8 cellular contexts compared by ENCODE assay signal in the genomic region with DNA sequence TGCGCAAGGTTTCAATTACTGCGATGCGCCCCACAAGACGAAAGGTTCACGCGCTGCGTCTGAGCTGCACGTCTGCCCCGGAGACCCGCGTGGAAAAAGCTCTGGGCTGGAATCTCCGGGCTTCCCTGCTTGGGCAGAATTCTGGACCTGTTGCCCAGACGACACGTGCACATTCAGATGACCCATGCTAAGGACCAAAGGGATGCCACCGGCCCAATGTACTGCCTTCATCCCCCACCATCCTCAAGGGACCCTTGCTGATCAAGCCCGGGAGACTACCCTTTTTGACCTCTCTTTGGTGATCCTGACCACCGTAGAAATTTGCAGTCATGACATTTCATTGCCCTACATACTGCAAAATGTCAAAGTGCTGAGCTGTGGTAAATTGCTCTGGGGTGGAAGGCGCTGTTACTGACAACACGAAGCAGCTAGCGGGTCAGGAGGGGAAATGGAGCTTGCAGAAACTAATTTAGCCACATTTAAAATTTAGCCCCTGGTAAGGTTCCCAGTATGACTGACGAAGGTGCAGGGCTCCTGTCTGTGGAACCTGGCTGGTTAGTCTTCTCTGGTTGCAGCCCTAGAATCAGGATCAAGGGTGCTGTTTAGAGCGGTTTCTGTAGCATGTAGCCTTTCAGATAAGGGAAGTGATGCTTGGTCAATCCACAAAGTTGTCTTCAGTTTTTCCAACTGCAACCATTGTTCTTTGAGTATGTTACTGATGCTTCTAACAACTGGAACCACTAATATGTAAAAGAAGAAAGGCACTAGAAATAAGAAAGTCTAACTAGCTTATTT.
A peak's percentile ranks its signal among the peaks of the same experiment; 100 is the strongest.
DNase-seq lines count a peak whose midpoint lies in the region; ATAC-seq and TF ChIP-seq lines count a peak whose summit lies in the region.

No MANE protein-coding gene starts in this region.

- ATAC-seq in GM18909 (IDR thresholded peaks at IDR 0.05; ENCODE audit: poor library complexity, unreplicated experiment), result no peak

- peaks cover 4% of the 10 kb centered on the region for H3K36me3 ChIP-seq in rectal smooth muscle tissue (ENCODE audit: control insufficient read depth, insufficient read depth, low read length)

- no peak overlapping the region for H3K27ac ChIP-seq in rectal smooth muscle tissue (ENCODE audit: low read depth, low read length)

- no peak for TF ChIP-seq CTCF in GM12864 (IDR thresholded peaks at IDR 0.05; ENCODE audit: low read depth, low read length, missing control alignments)
- TF ChIP-seq CTCF in fibroblast of pulmonary artery (IDR thresholded peaks at IDR 0.05; ENCODE audit: low read length, missing control alignments), result no peak

- DNase-seq in GM12864 (ENCODE audit: low read depth) (no peak), RPMI8226 (peak; percentile 61), fibroblast of pulmonary artery (ENCODE audit: low read depth) (peak; percentile 8), dedifferentiated amniotic fluid mesenchymal stem cell (ENCODE audit: extremely low spot score) (no peak), DMS53 treated with DMSO at 0.1 percent for 48 hours (lab: John Stamatoyannopoulos, UW; ENCODE audit: unreplicated experiment) (no peak), GM03348 (ENCODE audit: low spot score) (no peak)

- peak overlapping the region; percentile 51 for H3K4me3 ChIP-seq in GM12864 (ENCODE audit: low read depth, low read length)
- peak overlapping the region; percentile 82 for H3K4me3 ChIP-seq in fibroblast of pulmonary artery (replicated peaks; ENCODE audit: low read depth, low read length)
- H3K4me3 ChIP-seq in rectal smooth muscle tissue (ENCODE audit: low read length), result peak overlapping the region; percentile 86

- H3K4me1 ChIP-seq in rectal smooth muscle tissue (ENCODE audit: control insufficient read depth, insufficient read depth, low read length), result no peaks in the 10 kb centered on the region

- no peaks in the 10 kb centered on the region for H3K27me3 ChIP-seq in rectal smooth muscle tissue (ENCODE audit: control insufficient read depth, insufficient read depth, low read length)

- no peak overlapping the region for H3K9ac ChIP-seq in rectal smooth muscle tissue (ENCODE audit: low read length)

Comparison
In these comparisons a context has a peak if more than half of its experiments do, and no peak if none do; other contexts are left out.
1. DNase-seq: peak in RPMI8226 (single experiment) and fibroblast of pulmonary artery (single experiment); none in GM12864 (single experiment), dedifferentiated amniotic fluid mesenchymal stem cell (single experiment), DMS53 treated with DMSO at 0.1 percent for 48 hours (single experiment) and GM03348 (single experiment).
2. Peak in every context shown above with its lines, with median percentiles within 50 percentile points of each other: H3K4me3 ChIP-seq.